In the genomic region with DNA sequence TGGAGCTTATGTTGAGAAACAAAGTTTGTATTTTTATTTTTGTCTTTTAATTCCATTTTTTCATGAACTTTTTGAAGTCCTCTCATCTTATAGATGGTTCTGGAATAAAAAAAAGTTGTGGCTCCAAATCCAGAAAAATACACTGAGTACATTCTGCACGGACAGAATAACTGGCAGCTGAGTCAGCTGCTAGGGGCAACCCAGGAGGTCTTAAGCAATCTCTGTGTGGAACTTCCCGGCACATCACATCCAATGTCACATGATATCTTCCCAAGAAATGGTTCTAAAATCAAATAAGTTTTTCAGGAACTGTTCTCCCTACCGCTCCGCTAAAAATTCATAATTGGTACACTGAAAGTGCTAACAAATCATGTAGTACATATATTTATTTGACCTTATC, we compare ENCODE assay signal across 1 cellular context.
TF ChIP-seq lines count a peak whose summit lies in the region.

No MANE protein-coding gene starts in this region.

TF ChIP-seq in GM23338, 12 proteins besides CTCF, POLR2A, EP300 and RAD21 (continued from another document):
- TF ChIP-seq, protein P1, sequence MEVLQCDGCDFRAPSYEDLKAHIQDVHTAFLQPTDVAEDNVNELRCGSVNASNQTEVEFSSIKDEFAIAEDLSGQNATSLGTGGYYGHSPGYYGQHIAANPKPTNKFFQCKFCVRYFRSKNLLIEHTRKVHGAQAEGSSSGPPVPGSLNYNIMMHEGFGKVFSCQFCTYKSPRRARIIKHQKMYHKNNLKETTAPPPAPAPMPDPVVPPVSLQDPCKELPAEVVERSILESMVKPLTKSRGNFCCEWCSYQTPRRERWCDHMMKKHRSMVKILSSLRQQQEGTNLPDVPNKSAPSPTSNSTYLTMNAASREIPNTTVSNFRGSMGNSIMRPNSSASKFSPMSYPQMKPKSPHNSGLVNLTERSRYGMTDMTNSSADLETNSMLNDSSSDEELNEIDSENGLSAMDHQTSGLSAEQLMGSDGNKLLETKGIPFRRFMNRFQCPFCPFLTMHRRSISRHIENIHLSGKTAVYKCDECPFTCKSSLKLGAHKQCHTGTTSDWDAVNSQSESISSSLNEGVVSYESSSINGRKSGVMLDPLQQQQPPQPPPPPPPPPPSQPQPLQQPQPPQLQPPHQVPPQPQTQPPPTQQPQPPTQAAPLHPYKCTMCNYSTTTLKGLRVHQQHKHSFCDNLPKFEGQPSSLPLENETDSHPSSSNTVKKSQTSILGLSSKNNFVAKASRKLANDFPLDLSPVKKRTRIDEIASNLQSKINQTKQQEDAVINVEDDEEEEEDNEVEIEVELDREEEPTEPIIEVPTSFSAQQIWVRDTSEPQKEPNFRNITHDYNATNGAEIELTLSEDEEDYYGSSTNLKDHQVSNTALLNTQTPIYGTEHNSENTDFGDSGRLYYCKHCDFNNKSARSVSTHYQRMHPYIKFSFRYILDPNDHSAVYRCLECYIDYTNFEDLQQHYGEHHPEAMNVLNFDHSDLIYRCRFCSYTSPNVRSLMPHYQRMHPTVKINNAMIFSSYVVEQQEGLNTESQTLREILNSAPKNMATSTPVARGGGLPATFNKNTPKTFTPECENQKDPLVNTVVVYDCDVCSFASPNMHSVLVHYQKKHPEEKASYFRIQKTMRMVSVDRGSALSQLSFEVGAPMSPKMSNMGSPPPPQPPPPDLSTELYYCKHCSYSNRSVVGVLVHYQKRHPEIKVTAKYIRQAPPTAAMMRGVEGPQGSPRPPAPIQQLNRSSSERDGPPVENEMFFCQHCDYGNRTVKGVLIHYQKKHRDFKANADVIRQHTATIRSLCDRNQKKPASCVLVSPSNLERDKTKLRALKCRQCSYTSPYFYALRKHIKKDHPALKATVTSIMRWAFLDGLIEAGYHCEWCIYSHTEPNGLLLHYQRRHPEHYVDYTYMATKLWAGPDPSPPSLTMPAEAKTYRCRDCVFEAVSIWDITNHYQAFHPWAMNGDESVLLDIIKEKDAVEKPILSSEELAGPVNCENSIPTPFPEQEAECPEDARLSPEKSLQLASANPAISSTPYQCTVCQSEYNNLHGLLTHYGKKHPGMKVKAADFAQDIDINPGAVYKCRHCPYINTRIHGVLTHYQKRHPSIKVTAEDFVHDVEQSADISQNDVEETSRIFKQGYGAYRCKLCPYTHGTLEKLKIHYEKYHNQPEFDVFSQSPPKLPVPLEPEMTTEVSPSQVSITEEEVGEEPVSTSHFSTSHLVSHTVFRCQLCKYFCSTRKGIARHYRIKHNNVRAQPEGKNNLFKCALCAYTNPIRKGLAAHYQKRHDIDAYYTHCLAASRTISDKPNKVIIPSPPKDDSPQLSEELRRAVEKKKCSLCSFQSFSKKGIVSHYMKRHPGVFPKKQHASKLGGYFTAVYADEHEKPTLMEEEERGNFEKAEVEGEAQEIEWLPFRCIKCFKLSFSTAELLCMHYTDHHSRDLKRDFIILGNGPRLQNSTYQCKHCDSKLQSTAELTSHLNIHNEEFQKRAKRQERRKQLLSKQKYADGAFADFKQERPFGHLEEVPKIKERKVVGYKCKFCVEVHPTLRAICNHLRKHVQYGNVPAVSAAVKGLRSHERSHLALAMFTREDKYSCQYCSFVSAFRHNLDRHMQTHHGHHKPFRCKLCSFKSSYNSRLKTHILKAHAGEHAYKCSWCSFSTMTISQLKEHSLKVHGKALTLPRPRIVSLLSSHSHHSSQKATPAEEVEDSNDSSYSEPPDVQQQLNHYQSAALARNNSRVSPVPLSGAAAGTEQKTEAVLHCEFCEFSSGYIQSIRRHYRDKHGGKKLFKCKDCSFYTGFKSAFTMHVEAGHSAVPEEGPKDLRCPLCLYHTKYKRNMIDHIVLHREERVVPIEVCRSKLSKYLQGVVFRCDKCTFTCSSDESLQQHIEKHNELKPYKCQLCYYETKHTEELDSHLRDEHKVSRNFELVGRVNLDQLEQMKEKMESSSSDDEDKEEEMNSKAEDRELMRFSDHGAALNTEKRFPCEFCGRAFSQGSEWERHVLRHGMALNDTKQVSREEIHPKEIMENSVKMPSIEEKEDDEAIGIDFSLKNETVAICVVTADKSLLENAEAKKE (CRISPR knock-in tag; IDR thresholded peaks at IDR 0.05), result no peak
- TF ChIP-seq JUNB (IDR thresholded peaks at IDR 0.05; ENCODE audit: unreplicated experiment), result no peak
- no peak for TF ChIP-seq EZH2 (IDR thresholded peaks at IDR 0.05; ENCODE audit: low read depth, unreplicated experiment)
- TF ChIP-seq CREB1 (CRISPR knock-in tag; IDR thresholded peaks at IDR 0.05; ENCODE audit: low read depth), result no peak
- TF ChIP-seq POLR2AphosphoS5 (IDR thresholded peaks at IDR 0.05; ENCODE audit: low read depth), result no peak
TF ChIP-seq in GM23338: peak in this region for 0.
